17 cellular contexts compared by ENCODE assay signal in genomic region chr10:69892436-69893215, GRCh38.
A peak's percentile ranks its signal among the peaks of the same experiment; 100 is the strongest.
DNase-seq lines count a peak whose midpoint lies in the region; ATAC-seq and TF ChIP-seq lines count a peak whose summit lies in the region.
"Had no signal": no experiment of that assay in that cellular context is flagged by ENCODE, and none has a peak within 500 bp of the region (broad histone marks: within the 10 kb centered on the region; RNA-seq: fewer than 3 reads in every experiment).

No MANE protein-coding gene starts in this region.

- H3K27me3 ChIP-seq in brain microvascular endothelial cell (replicated peaks) (no peaks in the 10 kb centered on the region), mucosa of rectum (ENCODE audit: control insufficient read depth in 2 of 2, insufficient read depth in 2 of 2, low read length in 2 of 2) (no peaks in the 10 kb centered on the region)
- H3K27me3 ChIP-seq: SJSA1 had no signal

- in situ Hi-C loops in brain microvascular endothelial cell (cut with HindIII; ENCODE audit: low pct_ligation_motif_present, low sequenced_read_pairs): no loop called here

- H3K4me1 ChIP-seq in mucosa of rectum (ENCODE audit: control insufficient read depth in 2 of 2, insufficient read depth in 2 of 2, low read length in 2 of 2): peaks cover 51 to 63% of the 10 kb centered on the region in 2 donors
- H3K4me1 ChIP-seq: HAP-1, SJSA1 had no signal

- H3K36me3 ChIP-seq in brain microvascular endothelial cell (replicated peaks): no peaks in the 10 kb centered on the region
- H3K36me3 ChIP-seq in mucosa of rectum (ENCODE audit: control insufficient read depth in 2 of 2, insufficient read depth in 2 of 2, low read length in 2 of 2): no peaks in the 10 kb centered on the region
- H3K36me3 ChIP-seq: HAP-1 had no signal

- TF ChIP-seq CTCF in brain microvascular endothelial cell (IDR thresholded peaks at IDR 0.05; ENCODE audit: low read depth, low read length, missing control alignments): no peak

- DNase-seq in DMS79 treated with DMSO at 0.1 percent for 48 hours (lab: John Stamatoyannopoulos, UW) (peak; percentile 46), NCI-H1092 (lab: John Stamatoyannopoulos, UW) (peak; percentile 47), brain microvascular endothelial cell (peak; percentile 27), RKO (ENCODE audit: low spot score) (no peak), NCI-H524 (lab: John Stamatoyannopoulos, UW) (no peak)
- DNase-seq: EL; NCI-H1417 treated with DMSO at 0.1 percent for 48 hours; NCI-H2081; NCI-H526; NK-92 treated with Interleukin-12 subunit alpha and Interleukin-12 subunit beta, amount 100 ng/mL, for 24 hours; SW 1271 had no signal

- H3K27ac ChIP-seq in brain microvascular endothelial cell: no peak overlapping the region
- peak overlapping the region; percentile 12 to 46 for H3K27ac ChIP-seq in mucosa of rectum (ENCODE audit: low read depth in 2 of 2, low read length in 2 of 2)
- H3K27ac ChIP-seq: HL-60, RWPE1, SJSA1 had no signal

- H3K9ac ChIP-seq in mucosa of rectum (ENCODE audit: low read depth in 1 of 2, low read length in 2 of 2): no peak overlapping the region

- no peak for ATAC-seq in GM19328 (IDR thresholded peaks at IDR 0.05; ENCODE audit: unreplicated experiment)

- H3K4me3 ChIP-seq in brain microvascular endothelial cell (ENCODE audit: low read depth, low read length): no peak overlapping the region
- no peak overlapping the region for H3K4me3 ChIP-seq in mucosa of rectum (ENCODE audit: low read length in 2 of 2)
- H3K4me3 ChIP-seq: HAP-1, SJSA1 had no signal

- H3K9me3 ChIP-seq in mucosa of rectum (ENCODE audit: control insufficient read depth in 2 of 2, low read length in 2 of 2): no peaks in the 10 kb centered on the region
- H3K9me3 ChIP-seq: HAP-1, SJSA1 had no signal

Comparison
In these comparisons a context has a peak if more than half of its experiments do, and no peak if none do; other contexts are left out.
1. DNase-seq: peak in DMS79 treated with DMSO at 0.1 percent for 48 hours (single experiment), NCI-H1092 (single experiment) and brain microvascular endothelial cell (single experiment); none in RKO (single experiment) and NCI-H524 (0 of 2).